ENCODE assay signal across 8 cellular contexts in genomic region chr6:37210313-37210898, GRCh38. TPM values are rescaled to one million over a fixed set of nuclear protein-coding genes. Genes with fewer than 3 reads are reported as not detected.
DNase-seq lines count a peak whose midpoint lies in the region; ATAC-seq and TF ChIP-seq lines count a peak whose summit lies in the region.

No MANE protein-coding gene starts in this region.

- H4K20me1 ChIP-seq in DND-41 (ENCODE audit: insufficient read depth, low read length) (no peaks in the 10 kb centered on the region), PC-9 (ENCODE audit: insufficient read depth) (no peaks in the 10 kb centered on the region)

- H3K9me3 Mint-ChIP-seq in natural killer cell, result no peaks in the 10 kb centered on the region
- H3K9me3 Mint-ChIP-seq in stimulated activated naive CD8-positive, alpha-beta T cell treated with anti-CD3 and anti-CD28 coated beads, Interleukin-15, amount 100 ng/mL, for 72 hours, result no peaks in the 10 kb centered on the region

- peak overlapping the region; percentile 27 for H2AFZ ChIP-seq in DND-41 (ENCODE audit: low read depth, low read length)
- no peak overlapping the region for H2AFZ ChIP-seq in PC-9

- no peaks in the 10 kb centered on the region for H3F3A ChIP-seq in PC-9 (ENCODE audit: insufficient read depth, low read depth)

- H3K9ac ChIP-seq in DND-41 (ENCODE audit: low read depth, low read length), result peak overlapping the region; percentile 10; the same call in 1 of the 2 replicates

- H3K4me3 ChIP-seq in DND-41 (ENCODE audit: low read depth in 1 of 2, low read length in 2 of 2) (no peak overlapping the region), PC-9 (no peak overlapping the region)

- TF ChIP-seq CTCF in DND-41 (IDR thresholded peaks at IDR 0.05; ENCODE audit: borderline replicate concordance, extremely low read depth, low read length, poor library complexity, severe bottlenecking) (peak; percentile 99), PC-9 (conservative IDR thresholded peaks at IDR 0.05) (peak; percentile 96), natural killer cell (IDR thresholded peaks at IDR 0.05) (peak; percentile 89)

- H3K27ac ChIP-seq in DND-41 (ENCODE audit: low read length) (peak overlapping the region; percentile 56), PC-9 (no peak overlapping the region)

- no peaks in the 10 kb centered on the region for H3K9me2 ChIP-seq in PC-9 (ENCODE audit: insufficient read depth)

- no peaks in the 10 kb centered on the region for H3K36me3 Mint-ChIP-seq in natural killer cell

- H3K4me1 ChIP-seq in DND-41 (ENCODE audit: insufficient read depth, low read length), result peaks cover 56% of the 10 kb centered on the region
- H3K4me1 ChIP-seq in PC-9 (replicated peaks; ENCODE audit: insufficient read depth), result peaks cover 9% of the 10 kb centered on the region

- no TSS peak for BruUV-seq in PC-9 (replicated peaks; lab: Mats Ljungman, UMichigan)

- POLR2A ChIA-PET in PC-9 (lab: Charles Lee; ENCODE audit: unreplicated experiment), result interaction anchor here (0.5 to 0.7 kb wide), 5 partner anchors 85 to 181 kb away, joined by 3 to 14 read pairs (median 6); no protein-coding TSS in a partner anchor

- peak; percentile 87 for DNase-seq in DND-41
- peak; percentile 75 for DNase-seq in LHCN-M2 (ENCODE audit: low read depth)
- DNase-seq in PC-9, result peak; percentile 69
- DNase-seq in activated T-cell treated with anti-CD3 and anti-CD28 coated beads, Interleukin-2, amount 50 U/mL, for 1 hour, result peak; percentile 56
- DNase-seq in natural killer cell, result peak; percentile 57
- DNase-seq in stimulated activated naive CD8-positive, alpha-beta T cell treated with anti-CD3 and anti-CD28 coated beads, Interleukin-15, amount 100 ng/mL, for 72 hours, result peak; percentile 73 to 80

- H3K4me3 Mint-ChIP-seq in natural killer cell, result no peak overlapping the region
- peak overlapping the region in 1 of 2 donors; percentile 20 for H3K4me3 Mint-ChIP-seq in stimulated activated naive CD8-positive, alpha-beta T cell treated with anti-CD3 and anti-CD28 coated beads, Interleukin-15, amount 100 ng/mL, for 72 hours

- no peaks in the 10 kb centered on the region for H3K27me3 Mint-ChIP-seq in natural killer cell (ENCODE audit: low read depth in 2 of 2)
- peaks cover 9% of the 10 kb centered on the region for H3K27me3 Mint-ChIP-seq in stimulated activated naive CD8-positive, alpha-beta T cell treated with anti-CD3 and anti-CD28 coated beads, Interleukin-15, amount 100 ng/mL, for 72 hours

- peaks cover 39% of the 10 kb centered on the region in 2 donors for H3K4me1 Mint-ChIP-seq in natural killer cell
- H3K4me1 Mint-ChIP-seq in stimulated activated naive CD8-positive, alpha-beta T cell treated with anti-CD3 and anti-CD28 coated beads, Interleukin-15, amount 100 ng/mL, for 72 hours, result peaks cover 48% of the 10 kb centered on the region

- H3K27ac Mint-ChIP-seq in natural killer cell, result peak overlapping the region in 1 of 2 donors; percentile 80
- H3K27ac Mint-ChIP-seq in stimulated activated naive CD8-positive, alpha-beta T cell treated with anti-CD3 and anti-CD28 coated beads, Interleukin-15, amount 100 ng/mL, for 72 hours, result peak overlapping the region; percentile 15 to 57

- H3K36me3 ChIP-seq in DND-41 (ENCODE audit: insufficient read depth, low read length) (no peaks in the 10 kb centered on the region), PC-9 (ENCODE audit: low read depth) (no peaks in the 10 kb centered on the region)

- H3K79me2 ChIP-seq in DND-41 (ENCODE audit: insufficient read depth, low read length) (no peaks in the 10 kb centered on the region), PC-9 (ENCODE audit: low read depth) (no peaks in the 10 kb centered on the region)

- H3K27me3 ChIP-seq in DND-41 (ENCODE audit: insufficient read depth, low read length, poor library complexity) (no peaks in the 10 kb centered on the region), PC-9 (ENCODE audit: insufficient read depth, low read depth) (no peaks in the 10 kb centered on the region)

- CTCF ChIA-PET in PC-9 (lab: Charles Lee), result interaction anchor here (0.6 to 1.9 kb wide), 12 partner anchors 9 to 336 kb away, joined by 3 to 45 read pairs (median 6); partner anchors contain the start of gene PPIL1

- intact Hi-C loops in PC-9 (cut with micrococcal nuclease; ENCODE audit: unreplicated experiment), result loop anchor here (1.0 to 10.0 kb wide), 5 partner anchors 38 to 444 kb away; no protein-coding TSS in a partner anchor
- intact Hi-C loops in natural killer cell (cut with micrococcal nuclease), result loop anchor here (1.0 kb wide), 4 partner anchors 38 to 444 kb away; partner anchors contain the start of gene C6orf89

- H3K4me2 ChIP-seq in DND-41 (ENCODE audit: insufficient read depth, low read length) (no peak overlapping the region), PC-9 (no peak overlapping the region)

- H3K9me3 ChIP-seq in DND-41 (ENCODE audit: insufficient read depth, low read length, severe bottlenecking) (no peaks in the 10 kb centered on the region), PC-9 (ENCODE audit: insufficient read depth, low read depth) (no peaks in the 10 kb centered on the region)

- peak; percentile 47 for ATAC-seq in DND-41 (ENCODE audit: insufficient read depth, low read depth)
- ATAC-seq in esophagus mucosa, result peak; percentile 72
- ATAC-seq in natural killer cell, result peak; percentile 74 to 80 (median 75)
- ATAC-seq in stimulated activated naive CD8-positive, alpha-beta T cell treated with anti-CD3 and anti-CD28 coated beads, Interleukin-15, amount 100 ng/mL, for 72 hours, result peak; percentile 52
- no peak for ATAC-seq in HG02610 (IDR thresholded peaks at IDR 0.05; ENCODE audit: unreplicated experiment)

RNA-seq across cellular contexts. Expression of gene PIM1, which starts 40.5 kb away (rescaled TPM):
- total RNA-seq in LHCN-M2 (2014; rRNA removed), result 1.9 and 2.2 TPM in 2 replicates
- 4.0 TPM for polyA plus RNA-seq in LHCN-M2 (2012)
- total RNA-seq in PC-9 (2021), result 51.0 and 60.3 TPM in 2 replicates
- 194 TPM for total RNA-seq in esophagus mucosa
- total RNA-seq in natural killer cell, result 100 to 1,000 TPM; 188 to 242 (median 215) TPM

RNA-seq across cellular contexts. Expression of gene TBC1D22B, which starts 47.2 kb away (rescaled TPM):
- total RNA-seq in LHCN-M2 (2014; rRNA removed) (6.0 and 6.6 TPM in 2 replicates), PC-9 (2021) (10.4 and 14.6 TPM in 2 replicates), esophagus mucosa (10.0 TPM), natural killer cell (10 to 100 TPM in 2 of 3 donors, 1 to 10 TPM in 1; 8.0 to 12.1 (median 12.0) TPM)
- polyA plus RNA-seq in LHCN-M2 (2012), result 5.0 TPM

RNA-seq across cellular contexts. Expression of gene TMEM217, which starts 47.5 kb away (rescaled TPM):
- total RNA-seq in LHCN-M2 (2014; rRNA removed), result 0.40 and 0.51 TPM in 2 replicates
- 1.1 TPM for polyA plus RNA-seq in LHCN-M2 (2012)
- total RNA-seq in PC-9 (2021), result 4.9 and 5.3 TPM in 2 replicates
- total RNA-seq in esophagus mucosa, result 0.84 TPM
- 1 to 10 TPM in 1 of 3 donors, under 1 TPM in 2; 0.75 to 2.1 (median 0.75) TPM for total RNA-seq in natural killer cell

Comparison
In these comparisons a context has a peak if more than half of its experiments do, and no peak if none do; other contexts are left out.
1. RNA of gene PIM1, which starts 40.5 kb away (total RNA-seq): 188 to 242 TPM in natural killer cell, 194 TPM in esophagus mucosa (single experiment) and 51.0 to 60.3 TPM in PC-9; 1.9 to 2.2 TPM in LHCN-M2; every median in the first group is over 10 times any median in the second.
2. Peak in every context shown above with its lines, with median percentiles within 50 percentile points of each other: DNase-seq and CTCF ChIP-seq.